In the genomic region with DNA sequence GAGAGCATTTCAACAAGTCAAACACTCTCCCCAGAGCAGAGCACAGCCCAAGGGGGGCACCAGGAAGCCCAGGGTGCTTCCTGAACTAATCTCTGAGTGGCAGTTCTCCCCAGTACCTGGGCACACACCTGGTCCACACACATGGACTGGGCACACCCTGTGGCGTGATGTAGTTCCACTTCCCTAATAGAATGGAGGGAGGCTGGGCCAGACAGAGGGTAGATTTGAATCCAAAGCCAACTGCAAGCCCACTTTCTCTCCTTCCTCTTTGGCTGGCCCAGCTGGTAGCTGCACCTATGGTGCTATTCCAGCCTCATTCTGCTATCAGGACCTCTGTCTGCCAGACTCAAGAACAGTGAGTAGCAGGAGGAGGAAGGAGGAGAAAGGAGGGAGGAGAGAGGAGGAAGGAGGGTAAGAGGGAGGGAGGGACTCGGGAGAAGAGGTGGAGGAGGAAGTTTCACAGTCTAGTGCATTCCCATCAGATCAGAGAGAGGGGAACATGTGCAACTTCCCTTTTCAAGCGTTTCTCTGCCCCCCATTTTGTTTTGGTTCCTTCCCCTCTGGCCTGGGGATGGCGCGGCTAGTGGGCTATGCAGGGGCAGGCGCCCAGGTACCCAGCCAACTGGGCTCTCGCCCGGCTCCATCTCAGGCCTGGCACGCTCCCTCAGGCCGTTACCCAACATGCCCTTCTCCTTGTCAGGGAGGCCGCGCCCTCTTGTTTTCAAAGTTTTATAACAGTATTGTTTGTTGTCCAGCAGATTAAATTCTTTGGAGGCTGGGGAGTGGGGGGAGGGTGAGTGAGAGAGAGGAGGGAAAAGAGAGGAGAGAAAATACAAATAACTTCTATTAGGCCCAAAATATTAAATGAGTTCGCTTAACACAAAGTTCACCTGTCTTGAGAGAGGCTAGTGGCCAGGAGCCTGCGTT, we compare ENCODE assay signal across 8 cellular contexts. TPM values are rescaled to one million over a fixed set of nuclear protein-coding genes. Genes with fewer than 3 reads are reported as not detected.
DNase-seq lines count a peak whose midpoint lies in the region; ATAC-seq, FAIRE-seq and TF ChIP-seq lines count a peak whose summit lies in the region.

No MANE protein-coding gene starts in this region.

- no peak overlapping the region for H4K8ac ChIP-seq in trophoblast cell (ENCODE audit: low read depth, low read length)

- H3K18ac ChIP-seq in trophoblast cell (ENCODE audit: low read length): no peak overlapping the region

- peak overlapping the region; percentile 52 for H2AFZ ChIP-seq in K562 (ENCODE audit: low read depth, low read length)
- H2AFZ ChIP-seq in trophoblast cell (ENCODE audit: insufficient read depth, low read length, poor library complexity): no peak overlapping the region

- peaks cover 28 to 50% of the 10 kb centered on the region in 2 experiments for H3K4me1 ChIP-seq in K562 (replicated peaks in 1 of 2; ENCODE audit: control insufficient read depth in 2 of 2, insufficient read depth in 2 of 2, low read length in 2 of 2)
- H3K4me1 ChIP-seq in aorta (ENCODE audit: control insufficient read depth in 1 of 2, insufficient read depth in 2 of 2, low read length in 2 of 2): no peaks in the 10 kb centered on the region
- H3K4me1 ChIP-seq in trophoblast cell (ENCODE audit: control insufficient read depth in 1 of 2, insufficient read depth in 2 of 2, low read length in 2 of 2): peaks cover 2 to 7% of the 10 kb centered on the region in 2 experiments

- H3K14ac ChIP-seq in trophoblast cell (ENCODE audit: low read length): no peak overlapping the region

- no peak overlapping the region for H4K91ac ChIP-seq in trophoblast cell (ENCODE audit: low read depth, low read length)

- no peak for DNase-seq in natural killer cell
- DNase-seq in natural killer cell treated with Interleukin-12 subunit alpha and Interleukin-12 subunit beta and Interleukin-15 and Interleukin-18, amount 100 ng/mL, for 72 hours (ENCODE audit: low spot score): no peak
- DNase-seq in K562 (ENCODE audit: extremely low read depth in 1 of 4, low spot score in 3 of 4): peak in 3 of 4 experiments; percentile 33 to 53 (median 41)
- peak; percentile 79 for DNase-seq in medulla oblongata (ENCODE audit: extremely low spot score)
- DNase-seq in aorta: peak in 1 of 2 donors; percentile 69
- no peak for DNase-seq in NCI-H345 treated with DMSO at 0.1 percent for 48 hours (lab: John Stamatoyannopoulos, UW; ENCODE audit: unreplicated experiment)
- DNase-seq in effector CD4-positive, alpha-beta T cell: no peak
- no peak for DNase-seq in trophoblast cell

- peaks cover 25 to 61% of the 10 kb centered on the region in 2 donors for H3K4me1 Mint-ChIP-seq in natural killer cell
- peaks cover 6 to 16% of the 10 kb centered on the region in 2 donors for H3K4me1 Mint-ChIP-seq in natural killer cell treated with Interleukin-12 subunit alpha and Interleukin-12 subunit beta and Interleukin-15 and Interleukin-18, amount 100 ng/mL, for 72 hours (ENCODE audit: low read depth in 2 of 2)

- H3K79me1 ChIP-seq in trophoblast cell (ENCODE audit: low read length): no peaks in the 10 kb centered on the region

- H4K20me1 ChIP-seq in K562 (replicated peaks; ENCODE audit: control insufficient read depth, insufficient read depth, low read length): 0 out of 2 replicates have a peak, but pooled peaks cover 5% of the 10 kb centered on the region

- H3K27ac ChIP-seq in K562 (ENCODE audit: extremely low read depth, low read depth, low read length) (peak overlapping the region; percentile 27; the same call in 2 of the 3 replicates), aorta (ENCODE audit: low read depth in 1 of 2, low read length in 2 of 2) (peak overlapping the region in 1 of 2 donors; percentile 72), trophoblast cell (ENCODE audit: low read depth, low read length) (no peak overlapping the region)

- H3K36me3 ChIP-seq in K562 (ENCODE audit: control insufficient read depth, insufficient read depth, low read length) (peaks cover 24% of the 10 kb centered on the region; the same call in 2 of the 3 replicates), aorta (ENCODE audit: control insufficient read depth in 1 of 2, insufficient read depth in 2 of 2, low read length in 1 of 2) (peaks cover 0 to 28% of the 10 kb centered on the region in 2 donors), trophoblast cell (ENCODE audit: control insufficient read depth in 1 of 2, insufficient read depth in 2 of 2, low read length in 2 of 2) (no peaks in the 10 kb centered on the region)

- no peak overlapping the region for H3K27ac Mint-ChIP-seq in natural killer cell
- H3K27ac Mint-ChIP-seq in natural killer cell treated with Interleukin-12 subunit alpha and Interleukin-12 subunit beta and Interleukin-15 and Interleukin-18, amount 100 ng/mL, for 72 hours: peak overlapping the region in 1 of 2 donors; percentile 39

- H3K9me3 ChIP-seq in K562 (replicated peaks; ENCODE audit: control insufficient read depth, insufficient read depth, low read depth, low read length) (no peaks in the 10 kb centered on the region), aorta (ENCODE audit: control insufficient read depth, low read length) (no peaks in the 10 kb centered on the region), trophoblast cell (ENCODE audit: insufficient read depth, low read depth, low read length) (no peaks in the 10 kb centered on the region)

- H3K4me3 ChIP-seq in K562 (no peak overlapping the region), aorta (ENCODE audit: low read length in 2 of 2) (no peak overlapping the region), trophoblast cell (ENCODE audit: low read depth, low read length) (no peak overlapping the region)

- no TSS peak for BruUV-seq in K562 (replicated peaks; lab: Mats Ljungman, UMichigan)

- TF ChIP-seq POLR2A in K562 (conservative IDR thresholded peaks at IDR 0.05): no peak

- POLR2A ChIA-PET in K562 (lab: Yijun Ruan, JAX): interaction anchor here (1.2 to 2.7 kb wide), 4 partner anchors 8 to 45 kb away, joined by 3 to 12 read pairs (median 6); no protein-coding TSS in a partner anchor

- no peak overlapping the region for H2AK5ac ChIP-seq in trophoblast cell (ENCODE audit: low read length)

- H3K27me3 ChIP-seq in K562 (ENCODE audit: control insufficient read depth in 2 of 2, insufficient read depth in 2 of 2, low read length in 2 of 2) (no peaks in the 10 kb centered on the region), aorta (ENCODE audit: control insufficient read depth in 1 of 2, insufficient read depth in 2 of 2, low read length in 1 of 2) (no peaks in the 10 kb centered on the region), trophoblast cell (ENCODE audit: insufficient read depth, low read length) (no peaks in the 10 kb centered on the region)

- no peaks in the 10 kb centered on the region for H3K79me2 ChIP-seq in K562 (ENCODE audit: control insufficient read depth, insufficient read depth, low read length)
- no peaks in the 10 kb centered on the region for H3K79me2 ChIP-seq in trophoblast cell (ENCODE audit: control insufficient read depth, insufficient read depth, low read length, poor library complexity)

- intact Hi-C loops in natural killer cell (cut with micrococcal nuclease) (no loop called here), K562 (cut with micrococcal nuclease) (no loop called here), aorta (cut with DNase I) (no loop called here)

- H3K4ac ChIP-seq in trophoblast cell (ENCODE audit: low read depth, low read length): no peak overlapping the region

- peaks cover 4% of the 10 kb centered on the region for H3K9me1 ChIP-seq in K562 (ENCODE audit: control insufficient read depth, insufficient read depth, low read length)

- in situ Hi-C loops in K562 (cut with MboI): no loop called here

- peaks cover 6% of the 10 kb centered on the region for H3K36me3 Mint-ChIP-seq in natural killer cell
- no peaks in the 10 kb centered on the region for H3K36me3 Mint-ChIP-seq in natural killer cell treated with Interleukin-12 subunit alpha and Interleukin-12 subunit beta and Interleukin-15 and Interleukin-18, amount 100 ng/mL, for 72 hours

- CTCF ChIA-PET in K562 (lab: Yijun Ruan, JAX; ENCODE audit: low intra/inter-chr PET ratio): no interaction called here

- H2BK120ac ChIP-seq in trophoblast cell (ENCODE audit: insufficient read depth, low read length, poor library complexity): no peak overlapping the region

- no peaks in the 10 kb centered on the region for H3K9me3 Mint-ChIP-seq in natural killer cell
- no peaks in the 10 kb centered on the region for H3K9me3 Mint-ChIP-seq in natural killer cell treated with Interleukin-12 subunit alpha and Interleukin-12 subunit beta and Interleukin-15 and Interleukin-18, amount 100 ng/mL, for 72 hours

- TF ChIP-seq EP300 in K562 (IDR thresholded peaks at IDR 0.05; ENCODE audit: low read length): no peak

- no peak overlapping the region for H2BK5ac ChIP-seq in trophoblast cell (ENCODE audit: low read depth, low read length, poor library complexity)

- no peak overlapping the region for H2BK12ac ChIP-seq in trophoblast cell (ENCODE audit: low read length)

- no peaks in the 10 kb centered on the region for H3K27me3 Mint-ChIP-seq in natural killer cell (ENCODE audit: low read depth in 2 of 2)
- H3K27me3 Mint-ChIP-seq in natural killer cell treated with Interleukin-12 subunit alpha and Interleukin-12 subunit beta and Interleukin-15 and Interleukin-18, amount 100 ng/mL, for 72 hours: no peaks in the 10 kb centered on the region

- WGBS in K562 (ENCODE audit: insufficient coverage, low coverage, missing lambda C conversion rate): 69% methylated on average over 14 of the region's 14 CpGs
- WGBS in aorta, 2 donors: 34 to 42% methylated on average over 14 of the region's 14 CpGs
- WGBS in trophoblast cell (ENCODE audit: extremely low coverage, insufficient coverage, insufficient read length): no CpG with 5 or more reads among the region's 14 CpGs

- TF ChIP-seq CTCF in natural killer cell (IDR thresholded peaks at IDR 0.05): no peak
- TF ChIP-seq CTCF in K562 (IDR thresholded peaks at IDR 0.05 in 2 of 3, conservative IDR thresholded peaks at IDR 0.05 in 1 of 3; ENCODE audit: insufficient read depth in 2 of 3, low read depth in 1 of 3, low read length in 3 of 3): no peak

- no peak; a peak in 1 of 4 replicates for TF ChIP-seq RAD21 in K562 (CRISPR knock-in tag; conservative IDR thresholded peaks at IDR 0.05 in 1 of 2, IDR thresholded peaks at IDR 0.05 in 1 of 2)

- H3K4me2 ChIP-seq in K562 (ENCODE audit: insufficient read depth, low read length): peak overlapping the region; percentile 37
- no peak overlapping the region for H3K4me2 ChIP-seq in trophoblast cell (ENCODE audit: low read length)

- no peak overlapping the region for H4K12ac ChIP-seq in trophoblast cell (ENCODE audit: low read depth, low read length)

- H3K9ac ChIP-seq in K562 (ENCODE audit: insufficient read depth in 1 of 2, low read depth in 2 of 2, low read length in 2 of 2): peak overlapping the region in 1 of 2 experiments; percentile 28; a peak in 1 of 4 replicates
- H3K9ac ChIP-seq in trophoblast cell (ENCODE audit: low read length): no peak overlapping the region

- FAIRE-seq in K562 (lab: Jason Lieb, UNC): peak; percentile 26

- H3K4me3 Mint-ChIP-seq in natural killer cell: no peak overlapping the region
- no peak overlapping the region for H3K4me3 Mint-ChIP-seq in natural killer cell treated with Interleukin-12 subunit alpha and Interleukin-12 subunit beta and Interleukin-15 and Interleukin-18, amount 100 ng/mL, for 72 hours

- ATAC-seq in natural killer cell: peak in 2 of 3 donors; percentile 14 to 51
- ATAC-seq in natural killer cell treated with Interleukin-12 subunit alpha and Interleukin-12 subunit beta and Interleukin-15 and Interleukin-18, amount 100 ng/mL, for 72 hours: no peak
- peak; percentile 34 for ATAC-seq in K562
- ATAC-seq in aorta (ENCODE audit: low FRiP score): peak; percentile 45

- no peak overlapping the region for H3K23ac ChIP-seq in trophoblast cell (ENCODE audit: low read length)

RNA-seq across cellular contexts. Expression of a gene that starts 55.8 kb away (rescaled TPM):
- total RNA-seq in natural killer cell (100 to 1,000 TPM; 110 to 126 (median 124) TPM), K562 (2014; rRNA removed) (87.9 and 94.5 TPM in 2 replicates), K562 (2014; rRNA removed; fragmentation: Illumina TruSeq; extraction: Trizol) (156 and 168 TPM in 2 replicates), K562 (2015; rRNA removed; fragmentation: Illumina TruSeq; extraction: Trizol) (126 and 151 TPM in 2 replicates), K562 (2021) (143 and 156 TPM in 2 replicates), aorta (100 to 1,000 TPM; 189 to 210 TPM)
- total RNA-seq in natural killer cell treated with Interleukin-12 subunit alpha and Interleukin-12 subunit beta and Interleukin-15 and Interleukin-18, amount 100 ng/mL, for 72 hours: 100 to 1,000 TPM in 1 of 2 donors, 10 to 100 TPM in 1; 88.2 to 122 TPM
- 356 and 908 TPM in 2 replicates for total RNA-seq in K562 (2011; cell fraction: chromatin; rRNA removed; ENCODE audit: low replicate concordance)
- 170 and 219 TPM in 2 replicates for total RNA-seq in K562 (2011; cell fraction: nucleolus; rRNA removed)
- total RNA-seq in K562 (2011; cell fraction: nucleoplasm; rRNA removed): 411 and 563 TPM in 2 replicates
- polyA plus RNA-seq in K562 (2011; rRNA removed) (374 and 391 TPM in 2 replicates), K562 (2014; fragmentation: Illumina TruSeq; extraction: Trizol) (149 and 205 TPM in 2 replicates), K562 (2014; fragmentation: Nextera tagmentation; extraction: Ambion mirVana) (100 to 1,000 TPM; 143 to 220 TPM), K562 (2014; rRNA removed) (183 and 199 TPM in 2 replicates), aorta (100 to 1,000 TPM in 1 of 2 donors, 10 to 100 TPM in 1; 56.3 to 153 TPM)
- 28.4 and 93.7 TPM in 2 replicates for polyA plus RNA-seq in K562 (2011; cell fraction: cytosol; rRNA removed)
- polyA plus RNA-seq in K562 (2011; cell fraction: nucleus; rRNA removed): 370 and 950 TPM in 2 replicates
- 91.8 and 133 TPM in 2 replicates for polyA plus RNA-seq in K562 (2012)
- polyA minus RNA-seq in K562 (2011; rRNA and poly(A)+ RNA removed): 160 and 229 TPM in 2 replicates
- polyA minus RNA-seq in K562 (2011; cell fraction: cytosol; rRNA and poly(A)+ RNA removed): 73.7 and 85.6 TPM in 2 replicates
- 188 and 382 TPM in 2 replicates for polyA minus RNA-seq in K562 (2011; cell fraction: nucleus; rRNA and poly(A)+ RNA removed)
- polyA plus RNA-seq in trophoblast cell (2013): 93.3 and 100 TPM in 2 replicates

Comparison
In these comparisons a context has a peak if more than half of its experiments do, and no peak if none do; other contexts are left out.
1. ATAC-seq: peak in natural killer cell (2 of 3), K562 (single experiment) and aorta (single experiment); none in natural killer cell treated with Interleukin-12 subunit alpha and Interleukin-12 subunit beta and Interleukin-15 and Interleukin-18, amount 100 ng/mL, for 72 hours (0 of 2).
2. DNase-seq: peak in K562 (3 of 4) and medulla oblongata (single experiment); none in natural killer cell (single experiment), natural killer cell treated with Interleukin-12 subunit alpha and Interleukin-12 subunit beta and Interleukin-15 and Interleukin-18, amount 100 ng/mL, for 72 hours (single experiment), NCI-H345 treated with DMSO at 0.1 percent for 48 hours (single experiment), effector CD4-positive, alpha-beta T cell (single experiment) and trophoblast cell (0 of 2).